Comparison of ENCODE assay signal across 15 cellular contexts in the genomic region with DNA sequence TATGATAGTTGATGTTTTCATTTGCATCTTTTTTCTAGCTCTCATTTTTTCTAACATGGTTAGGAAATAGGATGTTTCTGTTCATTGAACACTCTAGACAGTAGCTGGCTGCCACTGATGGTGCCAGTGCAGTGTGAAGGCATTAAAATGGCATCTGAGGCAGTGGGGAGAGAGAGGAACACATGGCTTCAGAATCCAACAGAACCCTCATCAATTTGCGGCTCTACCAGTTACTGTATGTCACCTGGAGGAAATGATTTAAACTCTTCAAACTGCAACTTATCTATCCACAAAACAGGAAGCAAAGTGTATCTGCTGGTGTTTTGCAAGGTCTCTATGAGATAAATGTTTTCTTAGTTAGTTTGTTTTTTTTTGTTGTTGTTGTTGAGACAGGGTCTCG.
"Had no signal": no experiment of that assay in that cellular context is flagged by ENCODE, and none has a peak within 500 bp of the region (broad histone marks: within the 10 kb centered on the region; RNA-seq: fewer than 3 reads in every experiment).

No MANE protein-coding gene starts in this region.

- H3K36me3 Mint-ChIP-seq: activated naive CD8-positive, alpha-beta T cell; immature natural killer cell had no signal

- H3K4me1 ChIP-seq: left ventricle myocardium inferior, tibial nerve had no signal

- H3K4me3 ChIP-seq: cardiac muscle cell, dorsolateral prefrontal cortex, left ventricle myocardium inferior, tibial nerve had no signal

- H3K36me3 ChIP-seq: cardiac muscle cell, left ventricle myocardium inferior, tibial nerve had no signal

- H3K27ac Mint-ChIP-seq: activated naive CD8-positive, alpha-beta T cell; immature natural killer cell had no signal

- H3K9me3 ChIP-seq: left ventricle myocardium inferior, tibial nerve had no signal

- H3K9me3 Mint-ChIP-seq: immature natural killer cell had no signal

- DNase-seq: activated CD4-positive, CD25-positive, alpha-beta regulatory T cell; amygdala; dorsolateral prefrontal cortex; immature natural killer cell; kidney glomerular epithelial cell; left ventricle myocardium inferior; occipital lobe; posterior cingulate gyrus; stimulated activated CD8-positive, alpha-beta memory T cell treated with anti-CD3 and anti-CD28 coated beads, Interleukin-4, amount 100 ng/mL, for 48 hours; stimulated activated naive CD4-positive, alpha-beta T cell; substantia nigra; T1000 had no signal

- H3K27me3 ChIP-seq: cardiac muscle cell, dorsolateral prefrontal cortex, tibial nerve had no signal

- H3K27ac ChIP-seq: cardiac muscle cell, dorsolateral prefrontal cortex, left ventricle myocardium inferior, tibial nerve had no signal

- H3K4me3 Mint-ChIP-seq: activated naive CD8-positive, alpha-beta T cell; immature natural killer cell had no signal
